ENCODE assay signal across 2 cellular contexts in the genomic region with DNA sequence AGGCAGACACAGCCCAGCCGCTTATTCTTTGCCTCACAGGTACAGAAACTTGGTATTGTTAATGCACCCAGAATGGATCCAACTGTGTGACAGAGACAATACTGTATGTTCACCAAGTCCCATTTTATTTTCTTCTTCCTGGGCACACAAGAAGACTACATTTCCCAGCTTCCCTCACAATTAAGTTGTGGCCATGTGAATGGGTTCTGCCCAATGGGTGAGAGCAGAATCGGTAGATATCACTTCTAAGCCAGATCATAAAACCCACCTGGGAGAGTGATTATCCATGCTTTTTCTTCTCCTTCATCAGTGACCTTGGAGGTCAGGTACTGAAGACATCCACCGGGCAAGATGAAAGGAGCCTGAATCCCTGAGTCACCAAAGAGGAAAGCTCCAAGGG.
TF ChIP-seq lines count a peak whose summit lies in the region.

No MANE protein-coding gene starts in this region.

TF ChIP-seq in HCT116, 20 proteins besides CTCF, POLR2A, EP300 and RAD21 (continued from another document):
- TF ChIP-seq REST (IDR thresholded peaks at IDR 0.05; ENCODE audit: low read depth) (no peak), SP1 (IDR thresholded peaks at IDR 0.05; ENCODE audit: low read depth) (no peak), ZBTB33 (IDR thresholded peaks at IDR 0.05; ENCODE audit: extremely low read depth, insufficient replicate concordance, low read length) (no peak), TCF7L2 (IDR thresholded peaks at IDR 0.05; ENCODE audit: borderline replicate concordance, extremely low read depth, insufficient read depth, insufficient read length) (peak; percentile 73), YY1 (IDR thresholded peaks at IDR 0.05; ENCODE audit: extremely low read depth, insufficient replicate concordance, low read depth, low read length) (no peak)
- TF ChIP-seq, protein P1, sequence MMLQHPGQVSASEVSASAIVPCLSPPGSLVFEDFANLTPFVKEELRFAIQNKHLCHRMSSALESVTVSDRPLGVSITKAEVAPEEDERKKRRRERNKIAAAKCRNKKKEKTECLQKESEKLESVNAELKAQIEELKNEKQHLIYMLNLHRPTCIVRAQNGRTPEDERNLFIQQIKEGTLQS (IDR thresholded peaks at IDR 0.05): no peak

TF ChIP-seq in K562, 482 proteins besides CTCF, POLR2A, EP300 and RAD21 (continued from another document):
- no peak for TF ChIP-seq CREB3 (tag; conservative IDR thresholded peaks at IDR 0.05; ENCODE audit: low read depth)
- TF ChIP-seq CBFA2T3 (IDR thresholded peaks at IDR 0.05): no peak
- TF ChIP-seq CBX1 (IDR thresholded peaks at IDR 0.05; ENCODE audit: low read depth): no peak
- no peak for TF ChIP-seq ZBTB8A (IDR thresholded peaks at IDR 0.05; ENCODE audit: partially characterized antibody)
- no peak for TF ChIP-seq KDM5B (IDR thresholded peaks at IDR 0.05; ENCODE audit: insufficient replicate concordance, low read depth, low read length)
- TF ChIP-seq HCFC1 (IDR thresholded peaks at IDR 0.05; ENCODE audit: low read depth, low read length): peak; percentile 54; the same call in 1 of the 2 replicates
- TF ChIP-seq MCM5 (IDR thresholded peaks at IDR 0.05; ENCODE audit: low read depth): no peak
- no peak for TF ChIP-seq NR2C2 (CRISPR knock-in tag; IDR thresholded peaks at IDR 0.05)
- no peak for TF ChIP-seq NR2C2 (tag; IDR thresholded peaks at IDR 0.05)
- TF ChIP-seq HIVEP1 (CRISPR knock-in tag; IDR thresholded peaks at IDR 0.05): no peak
- TF ChIP-seq ZSCAN29 (IDR thresholded peaks at IDR 0.05): no peak
- no peak for TF ChIP-seq HDAC3 (IDR thresholded peaks at IDR 0.05; ENCODE audit: borderline replicate concordance, partially characterized antibody)
- TF ChIP-seq RBM25 (IDR thresholded peaks at IDR 0.05; ENCODE audit: low read depth, low read length, severe bottlenecking): no peak
